Comparison of ENCODE assay signal across 9 cellular contexts in the genomic region with DNA sequence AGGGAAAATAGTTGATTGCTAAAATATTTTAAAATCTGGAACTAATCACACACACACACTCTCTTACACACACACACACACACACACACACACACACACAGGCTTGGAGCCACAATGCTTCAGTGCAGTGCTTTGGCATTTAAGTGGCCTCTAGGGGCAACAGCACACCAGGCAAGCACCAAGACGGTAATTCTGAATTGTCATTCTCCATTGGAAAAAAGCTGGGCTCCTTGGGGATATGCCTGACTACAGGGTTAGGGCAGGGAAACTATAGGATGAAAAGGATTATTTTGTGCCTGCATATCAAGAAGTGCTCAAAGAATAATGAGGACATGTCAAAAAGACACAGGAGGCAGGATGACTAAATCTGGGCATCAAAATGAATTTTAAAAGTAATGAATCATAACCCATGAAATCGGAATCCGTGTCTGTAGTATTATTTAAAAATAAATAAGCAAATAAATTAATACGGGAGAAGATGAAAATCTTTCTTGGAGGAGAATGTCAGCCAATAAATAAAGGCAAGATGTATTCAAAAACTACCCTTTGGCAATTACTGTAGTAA. TPM values are rescaled to one million over a fixed set of nuclear protein-coding genes. Genes with fewer than 3 reads are reported as not detected.
DNase-seq lines count a peak whose midpoint lies in the region; ATAC-seq and TF ChIP-seq lines count a peak whose summit lies in the region.
"Had no signal": no experiment of that assay in that cellular context is flagged by ENCODE, and none has a peak within 500 bp of the region (broad histone marks: within the 10 kb centered on the region; RNA-seq: fewer than 3 reads in every experiment).

No MANE protein-coding gene starts in this region.

- peak overlapping the region; percentile 93 for H3K27ac Mint-ChIP-seq in T-helper 2 cell treated with Interferon-gamma antibody and Interleukin-4, amounts not matched to agents 5 μg/mL and 100 μg/mL, for 36 hours
- peak overlapping the region; percentile 72 for H3K27ac Mint-ChIP-seq in progenitor cell of endocrine pancreas

- peak; percentile 52 for TF ChIP-seq CTCF in progenitor cell of endocrine pancreas (IDR thresholded peaks at IDR 0.05; ENCODE audit: unreplicated experiment)

- peaks cover 2% of the 10 kb centered on the region for H3K9me3 Mint-ChIP-seq in T-helper 2 cell treated with Interferon-gamma antibody and Interleukin-4, amounts not matched to agents 5 μg/mL and 100 μg/mL, for 36 hours
- peaks cover 6% of the 10 kb centered on the region for H3K9me3 Mint-ChIP-seq in progenitor cell of endocrine pancreas (ENCODE audit: low read depth)
- H3K9me3 Mint-ChIP-seq: nephron had no signal

- peaks cover 2% of the 10 kb centered on the region for H3K27me3 Mint-ChIP-seq in T-helper 2 cell treated with Interferon-gamma antibody and Interleukin-4, amounts not matched to agents 5 μg/mL and 100 μg/mL, for 36 hours (ENCODE audit: low read depth)
- H3K27me3 Mint-ChIP-seq in progenitor cell of endocrine pancreas = no peaks in the 10 kb centered on the region

- peak overlapping the region; percentile 74 for H3K4me3 Mint-ChIP-seq in T-helper 2 cell treated with Interferon-gamma antibody and Interleukin-4, amounts not matched to agents 5 μg/mL and 100 μg/mL, for 36 hours
- no peak overlapping the region for H3K4me3 Mint-ChIP-seq in progenitor cell of endocrine pancreas (ENCODE audit: low read depth)
- H3K4me3 Mint-ChIP-seq: nephron had no signal

- H3K4me1 Mint-ChIP-seq in T-helper 2 cell treated with Interferon-gamma antibody and Interleukin-4, amounts not matched to agents 5 μg/mL and 100 μg/mL, for 36 hours (ENCODE audit: low read depth) = peaks cover 68% of the 10 kb centered on the region
- H3K4me1 Mint-ChIP-seq in progenitor cell of endocrine pancreas (ENCODE audit: low read depth) = peaks cover 29% of the 10 kb centered on the region
- H3K4me1 Mint-ChIP-seq: nephron had no signal

- DNase-seq in COR-L47 (lab: John Stamatoyannopoulos, UW) (peak; percentile 73), HPDE6-E6E7 (ENCODE audit: extremely low spot score) (peak; percentile 17), foreskin melanocyte (peak; percentile 7), progenitor cell of endocrine pancreas (ENCODE audit: low spot score, unreplicated experiment) (no peak), epidermal melanocyte (ENCODE audit: insufficient read length, low spot score) (no peak), NCI-H1048 (lab: John Stamatoyannopoulos, UW) (no peak)
- DNase-seq in T-helper 2 cell treated with Interferon-gamma antibody and Interleukin-4, amounts not matched to agents 5 μg/mL and 100 μg/mL, for 36 hours (ENCODE audit: low spot score) = peak; percentile 17

- ATAC-seq in GM18873 (IDR thresholded peaks at IDR 0.05; ENCODE audit: low FRiP score, unreplicated experiment) = peak; percentile 22

- H3K36me3 Mint-ChIP-seq in T-helper 2 cell treated with Interferon-gamma antibody and Interleukin-4, amounts not matched to agents 5 μg/mL and 100 μg/mL, for 36 hours (ENCODE audit: low read depth) = peaks cover 3% of the 10 kb centered on the region
- H3K36me3 Mint-ChIP-seq in progenitor cell of endocrine pancreas (ENCODE audit: insufficient read depth) = peaks cover 39% of the 10 kb centered on the region

RNA-seq across cellular contexts. Expression of a gene that starts 30.4 kb away (rescaled TPM):
- total RNA-seq in progenitor cell of endocrine pancreas = 37.3 and 44.6 TPM in 2 replicates

Comparison
In these comparisons a context has a peak if more than half of its experiments do, and no peak if none do; other contexts are left out.
1. DNase-seq: peak in COR-L47 (single experiment), HPDE6-E6E7 (single experiment), T-helper 2 cell treated with Interferon-gamma antibody and Interleukin-4, amounts not matched to agents 5 μg/mL and 100 μg/mL, for 36 hours (single experiment) and foreskin melanocyte (single experiment); none in progenitor cell of endocrine pancreas (single experiment), epidermal melanocyte (single experiment) and NCI-H1048 (single experiment).